In genomic region chr19:12782424-12783225, GRCh38 we compare ENCODE assay signal across 8 cellular contexts. TPM values are rescaled to one million over a fixed set of nuclear protein-coding genes. Genes with fewer than 3 reads are reported as not detected.
A peak's percentile ranks its signal among the peaks of the same experiment; 100 is the strongest.
DNase-seq lines count a peak whose midpoint lies in the region; TF ChIP-seq lines count a peak whose summit lies in the region.

No MANE protein-coding gene starts in this region.

- peak in 1 of 2 experiments; percentile 32; a peak in 2 of 4 replicates for TF ChIP-seq EP300 in SK-N-SH (IDR thresholded peaks at IDR 0.05; ENCODE audit: borderline replicate concordance in 1 of 2, low read depth in 1 of 2, low read length in 1 of 2)

- POLR2A ChIA-PET in SK-N-SH (lab: Yijun Ruan, JAX), result interaction anchor here (0.7 to 2.1 kb wide), 5 partner anchors 10 to 1444 kb away, joined by 3 to 63 read pairs (median 4); partner anchors contain the start of genes FBXW9, GET3 and JUNB

- TF ChIP-seq CTCF in SK-N-SH (IDR thresholded peaks at IDR 0.05), result peak; percentile 11; the same call in 1 of the 2 replicates
- no peak for TF ChIP-seq CTCF in cardiac muscle cell (IDR thresholded peaks at IDR 0.05; ENCODE audit: low read depth, low read length)
- peak in 1 of 2 experiments; percentile 23 for TF ChIP-seq CTCF in tibial artery (IDR thresholded peaks at IDR 0.05)

- H3K27me3 ChIP-seq in SK-N-SH (ENCODE audit: insufficient read depth), result no peaks in the 10 kb centered on the region
- H3K27me3 ChIP-seq in cardiac muscle cell, result no peaks in the 10 kb centered on the region
- no peaks in the 10 kb centered on the region for H3K27me3 ChIP-seq in trophoblast cell (ENCODE audit: insufficient read depth, low read length)
- H3K27me3 ChIP-seq in tibial artery, result no peaks in the 10 kb centered on the region

- H2AFZ ChIP-seq in SK-N-SH (ENCODE audit: low read depth) (peak overlapping the region; percentile 66; the same call in 1 of the 2 replicates), trophoblast cell (ENCODE audit: insufficient read depth, low read length, poor library complexity) (peak overlapping the region; percentile 80)

- peak overlapping the region; percentile 90 for H2BK5ac ChIP-seq in trophoblast cell (ENCODE audit: low read depth, low read length, poor library complexity)

- H3K79me2 ChIP-seq in SK-N-SH (ENCODE audit: insufficient read depth) (no peaks in the 10 kb centered on the region), trophoblast cell (ENCODE audit: control insufficient read depth, insufficient read depth, low read length, poor library complexity) (peaks cover 13% of the 10 kb centered on the region)

- in situ Hi-C loops in GM18951 (cut with MboI; ENCODE audit: low sequenced_read_pairs, unreplicated experiment), result no loop called here

- peak overlapping the region; percentile 51 to 59 for H3K4me3 ChIP-seq in SK-N-SH (ENCODE audit: low read depth in 2 of 2, low read length in 1 of 2)
- peak overlapping the region; percentile 39 for H3K4me3 ChIP-seq in cardiac muscle cell
- peak overlapping the region; percentile 70 for H3K4me3 ChIP-seq in trophoblast cell (ENCODE audit: low read depth, low read length)
- H3K4me3 ChIP-seq in tibial artery, result peak overlapping the region; percentile 51 to 64

- H4K12ac ChIP-seq in trophoblast cell (ENCODE audit: low read depth, low read length), result peak overlapping the region; percentile 61

- peak; percentile 59 for TF ChIP-seq POLR2A in GM18951 (IDR thresholded peaks at IDR 0.05; ENCODE audit: extremely low read depth, insufficient read depth, insufficient read length)

- intact Hi-C loops in tibial artery (cut with DNase I; ENCODE audit: low total_unique reads), result no loop called here

- peak overlapping the region; percentile 91 for H4K8ac ChIP-seq in trophoblast cell (ENCODE audit: low read depth, low read length)

- H3K27ac Mint-ChIP-seq in activated naive CD8-positive, alpha-beta T cell, result peak overlapping the region; percentile 99

- TF ChIP-seq RAD21 in SK-N-SH (IDR thresholded peaks at IDR 0.05; ENCODE audit: low read length), result no peak

- peak; percentile 77 for DNase-seq in AG08395 (ENCODE audit: low spot score)
- DNase-seq in KG1 (lab: John Stamatoyannopoulos, UW), result peak; percentile 63
- DNase-seq in SK-N-SH, result peak; percentile 90
- DNase-seq in cardiac muscle cell (ENCODE audit: low read depth in 1 of 2, low spot score in 1 of 2), result peak; percentile 70 to 93
- peak in 1 of 2 donors; percentile 52 for DNase-seq in trophoblast cell
- DNase-seq in tibial artery, result peak; percentile 84 to 95

- H3K9me3 Mint-ChIP-seq in activated naive CD8-positive, alpha-beta T cell (ENCODE audit: low read depth), result no peaks in the 10 kb centered on the region

- peak overlapping the region; percentile 91 for H3K14ac ChIP-seq in trophoblast cell (ENCODE audit: low read length)

- peaks cover 34% of the 10 kb centered on the region for H3K4me1 Mint-ChIP-seq in activated naive CD8-positive, alpha-beta T cell (ENCODE audit: low read depth)

- no peaks in the 10 kb centered on the region for H3K27me3 Mint-ChIP-seq in activated naive CD8-positive, alpha-beta T cell

- H3K9me3 ChIP-seq in SK-N-SH (no peaks in the 10 kb centered on the region), cardiac muscle cell (ENCODE audit: low read depth) (no peaks in the 10 kb centered on the region), trophoblast cell (ENCODE audit: insufficient read depth, low read depth, low read length) (no peaks in the 10 kb centered on the region), tibial artery (no peaks in the 10 kb centered on the region)

- peak overlapping the region; percentile 94 for H3K4me3 Mint-ChIP-seq in activated naive CD8-positive, alpha-beta T cell

- H3K4me2 ChIP-seq in SK-N-SH (peak overlapping the region; percentile 91), trophoblast cell (ENCODE audit: low read length) (peak overlapping the region; percentile 75)

- CTCF ChIA-PET in SK-N-SH (lab: Yijun Ruan, JAX), result interaction anchor here (1.0 to 12.1 kb wide), 5 partner anchors 15 to 273 kb away, joined by 3 to 447 read pairs (median 7); partner anchors contain the start of genes JUNB, PRDX2 and THSD8

- H3K9ac ChIP-seq in SK-N-SH (peak overlapping the region; percentile 68), trophoblast cell (ENCODE audit: low read length) (peak overlapping the region; percentile 15)

- H3K18ac ChIP-seq in trophoblast cell (ENCODE audit: low read length), result peak overlapping the region; percentile 93

- no peaks in the 10 kb centered on the region for H4K20me1 ChIP-seq in SK-N-SH (ENCODE audit: insufficient read depth)

- H2BK12ac ChIP-seq in trophoblast cell (ENCODE audit: low read length), result peak overlapping the region; percentile 92

- no peaks in the 10 kb centered on the region for H3K36me3 Mint-ChIP-seq in activated naive CD8-positive, alpha-beta T cell

- peaks cover 64% of the 10 kb centered on the region for H3F3A ChIP-seq in SK-N-SH (replicated peaks; ENCODE audit: insufficient read depth)

- no peaks in the 10 kb centered on the region for H3K36me3 ChIP-seq in SK-N-SH (replicated peaks in 1 of 2; ENCODE audit: control insufficient read depth in 1 of 2, insufficient read depth in 2 of 2, low read length in 1 of 2)
- no peaks in the 10 kb centered on the region for H3K36me3 ChIP-seq in cardiac muscle cell
- H3K36me3 ChIP-seq in trophoblast cell (ENCODE audit: control insufficient read depth in 1 of 2, insufficient read depth in 2 of 2, low read length in 2 of 2), result no peaks in the 10 kb centered on the region
- H3K36me3 ChIP-seq in tibial artery, result no peaks in the 10 kb centered on the region

- H2AK5ac ChIP-seq in trophoblast cell (ENCODE audit: low read length), result peak overlapping the region; percentile 51

- H3K27ac ChIP-seq in SK-N-SH (ENCODE audit: low read depth in 2 of 2, low read length in 1 of 2) (peak overlapping the region; percentile 97 to 98), cardiac muscle cell (no peak overlapping the region), trophoblast cell (ENCODE audit: low read depth, low read length) (peak overlapping the region; percentile 96), tibial artery (peak overlapping the region; percentile 98 to 99)

- no peak overlapping the region for H3K23ac ChIP-seq in trophoblast cell (ENCODE audit: low read length)

- WGBS in SK-N-SH (ENCODE audit: low lambda C conversion rate), result 11% methylated on average over 7 of the region's 82 CpGs
- no CpG with 5 or more reads among the region's 82 CpGs for WGBS in trophoblast cell (ENCODE audit: extremely low coverage, insufficient coverage, insufficient read length)

- peak overlapping the region; percentile 98 for H2BK120ac ChIP-seq in trophoblast cell (ENCODE audit: insufficient read depth, low read length, poor library complexity)

- peak overlapping the region; percentile 68 for H3K4ac ChIP-seq in trophoblast cell (ENCODE audit: low read depth, low read length)

- no peaks in the 10 kb centered on the region for H3K9me2 ChIP-seq in SK-N-SH

- H3K79me1 ChIP-seq in trophoblast cell (ENCODE audit: low read length), result peaks cover 60% of the 10 kb centered on the region

- H4K91ac ChIP-seq in trophoblast cell (ENCODE audit: low read depth, low read length), result peak overlapping the region; percentile 100

- H3K4me1 ChIP-seq in SK-N-SH (ENCODE audit: control insufficient read depth in 1 of 2, insufficient read depth in 2 of 2, low read depth in 1 of 2, low read length in 1 of 2), result peaks cover 42 to 69% of the 10 kb centered on the region in 2 experiments; a peak in 3 of 4 replicates
- H3K4me1 ChIP-seq in cardiac muscle cell (ENCODE audit: low read depth), result peaks cover 24% of the 10 kb centered on the region
- peaks cover 47 to 55% of the 10 kb centered on the region in 2 experiments for H3K4me1 ChIP-seq in trophoblast cell (ENCODE audit: control insufficient read depth in 1 of 2, insufficient read depth in 2 of 2, low read length in 2 of 2)
- peaks cover 5 to 76% (median 69%) of the 10 kb centered on the region in 4 donors for H3K4me1 ChIP-seq in tibial artery

TF ChIP-seq in SK-N-SH, 30 proteins besides CTCF, POLR2A, EP300 and RAD21 (continues in another document):
- TF ChIP-seq SMC3 (IDR thresholded peaks at IDR 0.05; ENCODE audit: low read depth, low read length), result no peak

RNA-seq across cellular contexts. Expression of gene HOOK2, which starts 7.3 kb away (rescaled TPM):
- polyA plus RNA-seq in SK-N-SH (2012; rRNA removed) (23.9 and 33.0 TPM in 2 replicates), cardiac muscle cell (31.1 and 41.6 TPM in 2 replicates)
- polyA plus RNA-seq in SK-N-SH (2012; cell fraction: cytosol; rRNA removed), result 11.7 and 19.1 TPM in 2 replicates
- 154 and 162 TPM in 2 replicates for polyA plus RNA-seq in SK-N-SH (2012; cell fraction: nucleus; rRNA removed)
- total RNA-seq in cardiac muscle cell, result 28.5 and 54.4 TPM in 2 replicates
- 28.7 and 30.7 TPM in 2 replicates for polyA plus RNA-seq in trophoblast cell (2013)

RNA-seq across cellular contexts. Expression of gene JUNB, which starts 8.7 kb away (rescaled TPM):
- polyA plus RNA-seq in SK-N-SH (2012; rRNA removed) (165 and 224 TPM in 2 replicates), cardiac muscle cell (37.2 and 48.3 TPM in 2 replicates)
- 80.7 and 113 TPM in 2 replicates for polyA plus RNA-seq in SK-N-SH (2012; cell fraction: cytosol; rRNA removed)
- 422 and 954 TPM in 2 replicates for polyA plus RNA-seq in SK-N-SH (2012; cell fraction: nucleus; rRNA removed)
- 57.6 and 103 TPM in 2 replicates for total RNA-seq in cardiac muscle cell
- polyA plus RNA-seq in trophoblast cell (2013), result 81.3 and 87.5 TPM in 2 replicates

RNA-seq across cellular contexts. Expression of gene PRDX2, which starts 19.0 kb away (rescaled TPM):
- 215 and 341 TPM in 2 replicates for polyA plus RNA-seq in SK-N-SH (2012; rRNA removed)
- polyA plus RNA-seq in SK-N-SH (2012; cell fraction: cytosol; rRNA removed), result 167 and 232 TPM in 2 replicates
- 138 and 161 TPM in 2 replicates for polyA plus RNA-seq in SK-N-SH (2012; cell fraction: nucleus; rRNA removed)
- 1,316 and 1,694 TPM in 2 replicates for total RNA-seq in cardiac muscle cell
- 1,469 and 1,719 TPM in 2 replicates for polyA plus RNA-seq in cardiac muscle cell
- 187 and 189 TPM in 2 replicates for polyA plus RNA-seq in trophoblast cell (2013)

RNA-seq across cellular contexts. Expression of gene THSD8, which starts 19.2 kb away (rescaled TPM):
- polyA plus RNA-seq in SK-N-SH (2012; rRNA removed) (not detected in 2 replicates), cardiac muscle cell (15.0 and 19.0 TPM in 2 replicates)
- polyA plus RNA-seq in SK-N-SH (2012; cell fraction: cytosol; rRNA removed), result 0.33 TPM in 1 of 2 replicates, not detected in the other
- polyA plus RNA-seq in SK-N-SH (2012; cell fraction: nucleus; rRNA removed), result 2.9 TPM in 1 of 2 replicates, not detected in the other
- 0.63 TPM in 1 of 2 replicates, not detected in the other for total RNA-seq in cardiac muscle cell
- polyA plus RNA-seq in trophoblast cell (2013), result 19.0 and 19.9 TPM in 2 replicates

RNA-seq across cellular contexts. Expression of gene RNASEH2A, which starts 23.8 kb away (rescaled TPM):
- polyA plus RNA-seq in SK-N-SH (2012; rRNA removed) (35.2 and 48.1 TPM in 2 replicates), cardiac muscle cell (40.4 and 57.3 TPM in 2 replicates)
- polyA plus RNA-seq in SK-N-SH (2012; cell fraction: cytosol; rRNA removed), result 29.8 and 35.8 TPM in 2 replicates
- polyA plus RNA-seq in SK-N-SH (2012; cell fraction: nucleus; rRNA removed), result 33.6 and 59.2 TPM in 2 replicates
- total RNA-seq in cardiac muscle cell, result 20.4 and 29.0 TPM in 2 replicates
- polyA plus RNA-seq in trophoblast cell (2013), result 16.0 and 17.3 TPM in 2 replicates
